29 cellular contexts compared by ENCODE assay signal in genomic region chr18:22882084-22882483, GRCh38.
"Had no signal": no experiment of that assay in that cellular context is flagged by ENCODE, and none has a peak within 500 bp of the region (broad histone marks: within the 10 kb centered on the region; RNA-seq: fewer than 3 reads in every experiment).

No MANE protein-coding gene starts in this region.

- H3K4me3 ChIP-seq: stomach, suprapubic skin, testis, thoracic aorta, thyroid gland, tibial artery, tibial nerve, transverse colon, upper lobe of left lung, upper lobe of right lung, uterus, vagina had no signal

- H3K36me3 ChIP-seq: stomach, suprapubic skin, thoracic aorta, thyroid gland, tibial artery, tibial nerve, transverse colon, upper lobe of left lung, upper lobe of right lung, uterus, vagina had no signal

- ATAC-seq: stimulated activated effector memory CD8-positive, alpha-beta T cell treated with anti-CD3 and anti-CD28 coated beads, Interleukin-12 subunit alpha, Interleukin-12 subunit beta, amount 100 ng/mL, for 72 hours; stimulated activated memory B cell treated with anti-CD40 and anti-IgM and Interleukin-4, amounts not matched to agents 10 μg/mL and 1 μg/mL and 100 μg/mL, for 72 hours; stimulated activated naive B cell treated with anti-CD40 and anti-IgM and Interleukin-4, amounts not matched to agents 10 μg/mL and 1 μg/mL and 100 μg/mL, for 72 hours; stimulated activated naive CD8-positive, alpha-beta T cell treated with anti-CD3 and anti-CD28 coated beads, Interleukin-15, amount 100 ng/mL, for 72 hours; stimulated activated naive CD8-positive, alpha-beta T cell treated with anti-CD3 and anti-CD28 coated beads, Interleukin-15, Interleukin-2, amounts not matched to agents 100 U/mL and 50 U/mL, for 24 hours; upper lobe of right lung had no signal

- H3K27ac ChIP-seq: stomach, suprapubic skin, testis, thoracic aorta, thyroid gland, tibial artery, tibial nerve, transverse colon, upper lobe of left lung, upper lobe of right lung, uterus, vagina had no signal

- FAIRE-seq: urothelium cell line had no signal

- H3K9me3 Mint-ChIP-seq: stimulated activated effector memory CD8-positive, alpha-beta T cell treated with anti-CD3 and anti-CD28 coated beads, Interleukin-12 subunit alpha, Interleukin-12 subunit beta, amount 100 ng/mL, for 72 hours; stimulated activated naive B cell treated with anti-CD40 and anti-IgM and Interleukin-4, amounts not matched to agents 10 μg/mL and 1 μg/mL and 100 μg/mL, for 72 hours; stimulated activated naive CD8-positive, alpha-beta T cell treated with anti-CD3 and anti-CD28 coated beads, Interleukin-15, Interleukin-2, amounts not matched to agents 100 ng/mL and 50 ng/mL, for 24 hours; type B pancreatic cell had no signal

- H3K27me3 ChIP-seq: stomach, suprapubic skin, testis, thyroid gland, tibial artery, tibial nerve, transverse colon, upper lobe of left lung, upper lobe of right lung, uterus, vagina had no signal

- H3K4me1 Mint-ChIP-seq: stimulated activated effector memory CD8-positive, alpha-beta T cell treated with anti-CD3 and anti-CD28 coated beads, Interleukin-12 subunit alpha, Interleukin-12 subunit beta, amount 100 ng/mL, for 72 hours; stimulated activated memory B cell treated with anti-CD40 and anti-IgM and Interleukin-4, amounts not matched to agents 10 μg/mL and 1 μg/mL and 100 μg/mL, for 72 hours; stimulated activated naive B cell treated with anti-CD40 and anti-IgM and Interleukin-4, amounts not matched to agents 10 μg/mL and 1 μg/mL and 100 μg/mL, for 72 hours; stimulated activated naive CD8-positive, alpha-beta T cell treated with anti-CD3 and anti-CD28 coated beads, Interleukin-15, amount 100 ng/mL, for 72 hours had no signal

- H3K4me3 Mint-ChIP-seq: stimulated activated effector memory CD8-positive, alpha-beta T cell treated with anti-CD3 and anti-CD28 coated beads, Interleukin-12 subunit alpha, Interleukin-12 subunit beta, amount 100 ng/mL, for 72 hours; stimulated activated memory B cell treated with anti-CD40 and anti-IgM and Interleukin-4, amounts not matched to agents 10 μg/mL and 1 μg/mL and 100 μg/mL, for 72 hours; stimulated activated naive B cell treated with anti-CD40 and anti-IgM and Interleukin-4, amounts not matched to agents 10 μg/mL and 1 μg/mL and 100 μg/mL, for 72 hours; stimulated activated naive CD8-positive, alpha-beta T cell treated with anti-CD3 and anti-CD28 coated beads, Interleukin-15, amount 100 ng/mL, for 72 hours; stimulated activated naive CD8-positive, alpha-beta T cell treated with anti-CD3 and anti-CD28 coated beads, Interleukin-15, Interleukin-2, amounts not matched to agents 100 ng/mL and 50 ng/mL, for 24 hours; type B pancreatic cell had no signal

- H3K4me1 ChIP-seq: suprapubic skin, tibial artery, tibial nerve, transverse colon, upper lobe of left lung, upper lobe of right lung, uterus, vagina had no signal

- H3K36me3 Mint-ChIP-seq: stimulated activated effector memory CD8-positive, alpha-beta T cell treated with anti-CD3 and anti-CD28 coated beads, Interleukin-12 subunit alpha, Interleukin-12 subunit beta, amount 100 ng/mL, for 72 hours; type B pancreatic cell had no signal

- H3K27ac Mint-ChIP-seq: stimulated activated effector memory CD8-positive, alpha-beta T cell treated with anti-CD3 and anti-CD28 coated beads, Interleukin-12 subunit alpha, Interleukin-12 subunit beta, amount 100 ng/mL, for 72 hours; stimulated activated memory B cell treated with anti-CD40 and anti-IgM and Interleukin-4, amounts not matched to agents 10 μg/mL and 1 μg/mL and 100 μg/mL, for 72 hours; stimulated activated naive B cell treated with anti-CD40 and anti-IgM and Interleukin-4, amounts not matched to agents 10 μg/mL and 1 μg/mL and 100 μg/mL, for 72 hours; stimulated activated naive CD8-positive, alpha-beta T cell treated with anti-CD3 and anti-CD28 coated beads, Interleukin-15, amount 100 ng/mL, for 72 hours; stimulated activated naive CD8-positive, alpha-beta T cell treated with anti-CD3 and anti-CD28 coated beads, Interleukin-15, Interleukin-2, amounts not matched to agents 100 ng/mL and 50 ng/mL, for 24 hours; type B pancreatic cell had no signal

- DNase-seq: stimulated activated CD4-positive, alpha-beta T cell treated with anti-CD3 and anti-CD28 coated beads, Interleukin-2, amount 100 ng/mL, for 48 hours; stimulated activated CD4-positive, alpha-beta T cell treated with anti-CD3 and anti-CD28 coated beads, Interleukin-4, amount 100 ng/mL, for 1 hour; stimulated activated CD4-positive, alpha-beta T cell treated with anti-CD3 and anti-CD28 coated beads, Interleukin-4, amount 100 ng/mL, for 24 hours; stimulated activated CD4-positive, alpha-beta T cell treated with anti-CD3 and anti-CD28 coated beads, Interleukin-4, amount 100 ng/mL, for 4 hours; stimulated activated CD8-positive, alpha-beta memory T cell treated with anti-CD3 and anti-CD28 coated beads, Interleukin-4, amount 100 ng/mL, for 48 hours; stimulated activated naive B cell treated with anti-CD40 and anti-IgM and Interleukin-4, amounts not matched to agents 10 μg/mL and 1 μg/mL and 100 μg/mL, for 72 hours; stimulated activated naive CD4-positive, alpha-beta T cell; stimulated activated naive CD4-positive, alpha-beta T cell treated with Interleukin-2 at 50 U/mL for 16 hours; stimulated activated naive CD8-positive, alpha-beta T cell treated with anti-CD3 and anti-CD28 coated beads, Interleukin-15, amount 100 ng/mL, for 72 hours; stimulated activated naive CD8-positive, alpha-beta T cell treated with anti-CD3 and anti-CD28 coated beads, Interleukin-15, Interleukin-2, amounts not matched to agents 100 U/mL and 50 U/mL, for 24 hours; stomach; substantia nigra; testis; thyroid gland; tibial artery; transverse colon; trophoblast cell; upper lobe of left lung; upper lobe of right lung; uterus had no signal

- H3K9me3 ChIP-seq: suprapubic skin, testis, thoracic aorta, thyroid gland, tibial artery, transverse colon, upper lobe of left lung, upper lobe of right lung, uterus, vagina had no signal
